In the genomic region with DNA sequence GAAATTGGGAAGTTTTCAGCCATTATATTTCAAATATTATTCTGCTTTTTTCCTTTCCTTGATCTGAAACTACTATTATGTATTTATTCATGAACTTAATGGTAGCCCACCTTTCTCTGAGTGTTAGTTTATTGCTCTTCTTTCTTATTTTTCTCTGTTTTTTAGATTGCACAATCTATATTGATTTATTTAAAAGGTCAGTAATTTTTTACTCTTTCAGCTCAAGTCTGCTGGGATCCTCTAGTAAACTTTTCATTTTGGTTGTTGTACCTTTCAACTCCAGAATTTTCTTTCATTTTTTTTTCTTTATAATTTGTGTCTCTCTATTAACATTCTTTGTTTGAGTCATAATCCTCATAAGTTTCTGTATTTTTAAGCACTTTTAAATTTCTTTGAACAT, we compare ENCODE assay signal across 8 cellular contexts.
"Had no signal": no experiment of that assay in that cellular context is flagged by ENCODE, and none has a peak within 500 bp of the region (broad histone marks: within the 10 kb centered on the region; RNA-seq: fewer than 3 reads in every experiment).

No MANE protein-coding gene starts in this region.

- ATAC-seq: GM12878 had no signal

- FAIRE-seq: G401.6, GM12878, GM12891, GM12892, GM18507, GM19239 had no signal

- DNase-seq: GDM1, GF-D8 had no signal

- H3K4me3 ChIP-seq: GM12878 had no signal
